Comparison of ENCODE assay signal across 14 cellular contexts in genomic region chr4:31043382-31044062, GRCh38.
"Had no signal": no experiment of that assay in that cellular context is flagged by ENCODE, and none has a peak within 500 bp of the region (broad histone marks: within the 10 kb centered on the region; RNA-seq: fewer than 3 reads in every experiment).

No MANE protein-coding gene starts in this region.

- H3K9me3 Mint-ChIP-seq: activated CD4-positive, alpha-beta T cell treated with anti-CD3 and anti-CD28 coated beads, Interleukin-2, amount 10 ng/mL, durations not matched to agents 24 days and 14 days; activated T-helper 1 cell treated with anti-CD3 and anti-CD28 coated beads, Interleukin-12 subunit alpha, Interleukin-12 subunit beta, Interleukin-2, Interleukin-4 antibody, amounts not matched to agents 30 ng/mL and 10 ng/mL and 1 ng/mL, durations not matched to agents 14 hours and 24 hours and 36 hours; T-helper 1 cell treated with Interleukin-12 subunit alpha and Interleukin-12 subunit beta and Interleukin-4 antibody, amounts not matched to agents 30 μg/mL and 1 μg/mL, for 36 hours had no signal

- DNase-seq: activated CD4-positive, alpha-beta T cell treated with anti-CD3 and anti-CD28 coated beads, Interleukin-2, amount 10 ng/mL, durations not matched to agents 24 days and 14 days; activated naive CD4-positive, alpha-beta T cell; hippocampal formation; left cardiac atrium; lower lobe of right lung; naive thymus-derived CD4-positive, alpha-beta T cell; nucleus accumbens; right cardiac atrium; tibial artery had no signal

- H3K27ac Mint-ChIP-seq: activated CD4-positive, alpha-beta T cell treated with anti-CD3 and anti-CD28 coated beads, Interleukin-2, amount 10 ng/mL, durations not matched to agents 24 days and 14 days; activated T-helper 1 cell treated with anti-CD3 and anti-CD28 coated beads, Interleukin-12 subunit alpha, Interleukin-12 subunit beta, Interleukin-2, Interleukin-4 antibody, amounts not matched to agents 30 ng/mL and 10 ng/mL and 1 ng/mL, durations not matched to agents 14 hours and 24 hours and 36 hours; naive thymus-derived CD4-positive, alpha-beta T cell; T-helper 1 cell treated with Interleukin-12 subunit alpha and Interleukin-12 subunit beta and Interleukin-4 antibody, amounts not matched to agents 30 μg/mL and 1 μg/mL, for 36 hours had no signal

- H3K27ac ChIP-seq: ascending aorta, gastroesophageal sphincter, lower lobe of right lung, tibial artery had no signal

- H3K4me1 Mint-ChIP-seq: activated CD4-positive, alpha-beta T cell treated with anti-CD3 and anti-CD28 coated beads, Interleukin-2, amount 10 ng/mL, durations not matched to agents 24 days and 14 days; naive thymus-derived CD4-positive, alpha-beta T cell had no signal

- H3K27me3 Mint-ChIP-seq: activated CD4-positive, alpha-beta T cell treated with anti-CD3 and anti-CD28 coated beads, Interleukin-2, amount 10 ng/mL, durations not matched to agents 24 days and 14 days; naive thymus-derived CD4-positive, alpha-beta T cell had no signal

- H3K9me3 ChIP-seq: ascending aorta, gastroesophageal sphincter, lower lobe of right lung, tibial artery had no signal

- H3K4me2 ChIP-seq: smooth muscle cell had no signal

- H3K4me3 Mint-ChIP-seq: activated CD4-positive, alpha-beta T cell treated with anti-CD3 and anti-CD28 coated beads, Interleukin-2, amount 10 ng/mL, durations not matched to agents 24 days and 14 days; activated T-helper 1 cell treated with anti-CD3 and anti-CD28 coated beads, Interleukin-12 subunit alpha, Interleukin-12 subunit beta, Interleukin-2, Interleukin-4 antibody, amounts not matched to agents 30 ng/mL and 10 ng/mL and 1 ng/mL, durations not matched to agents 14 hours and 24 hours and 36 hours; naive thymus-derived CD4-positive, alpha-beta T cell; T-helper 1 cell treated with Interleukin-12 subunit alpha and Interleukin-12 subunit beta and Interleukin-4 antibody, amounts not matched to agents 30 μg/mL and 1 μg/mL, for 36 hours had no signal

- H3K36me3 ChIP-seq: ascending aorta, gastroesophageal sphincter, lower lobe of right lung, tibial artery had no signal

- ATAC-seq: gastroesophageal sphincter; left cardiac atrium; lower lobe of right lung; naive thymus-derived CD4-positive, alpha-beta T cell; right cardiac atrium had no signal

- H3K4me3 ChIP-seq: ascending aorta, gastroesophageal sphincter, lower lobe of right lung, smooth muscle cell, tibial artery had no signal

- H3K4me1 ChIP-seq: lower lobe of right lung had no signal

- H3K27me3 ChIP-seq: ascending aorta, gastroesophageal sphincter, tibial artery had no signal

- H3K36me3 Mint-ChIP-seq: naive thymus-derived CD4-positive, alpha-beta T cell had no signal
